ENCODE assay signal across 13 cellular contexts in genomic region chr17:56737741-56738161, GRCh38.
A peak's percentile ranks its signal among the peaks of the same experiment; 100 is the strongest.
DNase-seq lines count a peak whose midpoint lies in the region; FAIRE-seq and TF ChIP-seq lines count a peak whose summit lies in the region.
"Had no signal": no experiment of that assay in that cellular context is flagged by ENCODE, and none has a peak within 500 bp of the region (broad histone marks: within the 10 kb centered on the region; RNA-seq: fewer than 3 reads in every experiment).

No MANE protein-coding gene starts in this region.

- H3K4me2 ChIP-seq in Loucy (ENCODE audit: low read depth, low read length, poor library complexity, severe bottlenecking) = no peak overlapping the region

- H3K36me3 ChIP-seq in Loucy (ENCODE audit: insufficient read depth, low read length) = no peaks in the 10 kb centered on the region
- H3K36me3 ChIP-seq: heart right ventricle, upper lobe of left lung had no signal

- H3K79me2 ChIP-seq in Loucy (ENCODE audit: insufficient read depth, low read length) = no peaks in the 10 kb centered on the region

- no peak for TF ChIP-seq POLR2A in GM12891 (IDR thresholded peaks at IDR 0.05; ENCODE audit: low read depth, low read length)

- H3F3A ChIP-seq in Loucy (ENCODE audit: low read depth) = no peaks in the 10 kb centered on the region

- no peak overlapping the region for H3K9ac ChIP-seq in Loucy (ENCODE audit: low read depth, low read length, poor library complexity, severe bottlenecking)

- no peaks in the 10 kb centered on the region for H3K27me3 ChIP-seq in Loucy (ENCODE audit: insufficient read depth, low read length, poor library complexity, severe bottlenecking)
- H3K27me3 ChIP-seq: upper lobe of left lung had no signal

- DNase-seq in GM12891 (ENCODE audit: insufficient read length, low spot score) (no peak), cardiac fibroblast (ENCODE audit: low read depth in 2 of 2) (peak; percentile 41 to 62), renal cortical epithelial cell (ENCODE audit: low read depth) (peak; percentile 78), CD1c-positive myeloid dendritic cell (ENCODE audit: extremely low spot score) (no peak), midbrain (lab: John Stamatoyannopoulos, UW) (no peak), germinal center (ENCODE audit: low spot score) (no peak)
- DNase-seq in activated CD4-positive, alpha-beta T cell treated with anti-CD3 and anti-CD28 coated beads for 4 hours = no peak
- DNase-seq: activated CD4-positive, alpha-beta T cell treated with anti-CD3 and anti-CD28 coated beads, Interleukin-2, amount 50 U/mL, for 4 hours; activated naive CD4-positive, alpha-beta T cell treated with Interleukin-2 at 50 U/mL for 16 hours; heart right ventricle; SHP77 treated with DMSO at 0.1 percent for 48 hours had no signal

- H3K4me1 ChIP-seq in Loucy (ENCODE audit: insufficient read depth, low read length, poor library complexity, severe bottlenecking) = peaks cover 26% of the 10 kb centered on the region
- H3K4me1 ChIP-seq: heart right ventricle, upper lobe of left lung had no signal

- H3K9me2 ChIP-seq in Loucy (replicated peaks; ENCODE audit: low read depth, low read length) = no peaks in the 10 kb centered on the region

- no peaks in the 10 kb centered on the region for H3K9me3 ChIP-seq in Loucy (ENCODE audit: insufficient read depth, low read depth, low read length)
- H3K9me3 ChIP-seq: heart right ventricle, upper lobe of left lung had no signal

- no peaks in the 10 kb centered on the region for H4K20me1 ChIP-seq in Loucy (ENCODE audit: insufficient read depth, low read length, poor library complexity, severe bottlenecking)

- no peak for TF ChIP-seq CTCF in Loucy (conservative IDR thresholded peaks at IDR 0.05; ENCODE audit: low read length)
- no peak for TF ChIP-seq CTCF in cardiac fibroblast (IDR thresholded peaks at IDR 0.05; ENCODE audit: low read depth, low read length)

- FAIRE-seq in GM12891 (lab: Jason Lieb, UNC) = peak; percentile 61

- peak overlapping the region; percentile 44; the same call in 1 of the 2 replicates for H2AFZ ChIP-seq in Loucy (ENCODE audit: low read length)

- H3K4me3 ChIP-seq in Loucy (ENCODE audit: low read length, poor library complexity, severe bottlenecking) = no peak overlapping the region
- H3K4me3 ChIP-seq in cardiac fibroblast (replicated peaks in 1 of 2; ENCODE audit: low read depth in 2 of 2, low read length in 2 of 2) = no peak overlapping the region
- H3K4me3 ChIP-seq: heart right ventricle, upper lobe of left lung had no signal

TF ChIP-seq in GM12891, 5 proteins besides CTCF, POLR2A, EP300 and RAD21:
- TF ChIP-seq PAX5 (IDR thresholded peaks at IDR 0.05; ENCODE audit: insufficient read depth, low read length, severe bottlenecking) (no peak), TAF1 (IDR thresholded peaks at IDR 0.05; ENCODE audit: low read depth, low read length) (no peak), POLR2AphosphoS5 (IDR thresholded peaks at IDR 0.05; ENCODE audit: low read depth, low read length) (no peak), SPI1 (IDR thresholded peaks at IDR 0.05; ENCODE audit: low read depth, low read length) (no peak), POU2F2 (IDR thresholded peaks at IDR 0.05; ENCODE audit: low read depth, low read length) (no peak)

Comparison
In these comparisons a context has a peak if more than half of its experiments do, and no peak if none do; other contexts are left out.
1. DNase-seq: peak in cardiac fibroblast (2 of 2) and renal cortical epithelial cell (single experiment); none in GM12891 (single experiment), CD1c-positive myeloid dendritic cell (single experiment), midbrain (single experiment), germinal center (single experiment) and activated CD4-positive, alpha-beta T cell treated with anti-CD3 and anti-CD28 coated beads for 4 hours (0 of 2).